ENCODE assay signal across 8 cellular contexts in the genomic region with DNA sequence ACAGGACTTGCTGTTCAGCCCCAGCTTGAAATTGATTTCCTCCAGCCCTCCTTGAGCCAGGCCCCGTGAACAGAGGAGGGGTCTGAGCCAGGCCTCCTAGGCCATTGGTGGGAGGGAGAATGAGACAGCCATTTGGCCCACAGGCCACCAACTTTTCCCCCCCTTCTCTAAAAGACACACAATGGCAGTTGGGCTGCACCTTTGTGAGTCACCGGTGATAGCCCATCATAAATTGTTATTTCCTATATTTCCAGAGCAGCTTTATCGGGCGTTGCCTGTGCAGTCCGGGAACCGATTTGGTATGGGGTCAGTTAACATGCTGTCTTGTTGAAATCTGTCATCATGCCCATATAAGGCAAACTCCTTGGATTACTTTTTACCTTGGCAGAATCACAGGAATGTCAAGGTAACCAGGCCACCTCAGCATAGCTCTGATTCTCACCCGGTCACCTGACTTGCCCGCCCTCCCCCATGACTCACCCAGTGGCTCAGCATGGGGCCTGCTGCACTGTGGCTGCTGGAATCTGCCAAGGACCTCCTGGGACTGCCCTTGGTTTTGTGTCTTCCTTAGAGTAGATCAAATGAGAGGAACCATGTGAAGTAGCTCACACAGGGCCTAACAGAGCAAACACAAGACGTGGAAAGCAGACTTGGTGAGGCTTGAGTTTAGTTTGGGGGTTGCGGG. TPM values are rescaled to one million over a fixed set of nuclear protein-coding genes. Genes with fewer than 3 reads are reported as not detected.
DNase-seq lines count a peak whose midpoint lies in the region; ATAC-seq and TF ChIP-seq lines count a peak whose summit lies in the region.

No MANE protein-coding gene starts in this region.

- H3K4me3 ChIP-seq in RWPE2 (ENCODE audit: severe bottlenecking) (no peak overlapping the region), heart left ventricle (peak overlapping the region in 1 of 12 donors; percentile 19), prostate gland (no peak overlapping the region)

- intact Hi-C loops in heart left ventricle (cut with DNase I) (no loop called here), prostate gland (cut with DNase I) (no loop called here)

- H3K36me3 Mint-ChIP-seq in activated naive CD8-positive, alpha-beta T cell treated with anti-CD3 and anti-CD28 coated beads for 36 hours = peaks cover 13% of the 10 kb centered on the region

- H3K36me3 ChIP-seq in RWPE2 (ENCODE audit: low read depth) (peaks cover 64% of the 10 kb centered on the region), heart left ventricle (peaks cover 0 to 7% (median 0%) of the 10 kb centered on the region in 9 donors), prostate gland (no peaks in the 10 kb centered on the region)

- H3K4me1 Mint-ChIP-seq in activated naive CD8-positive, alpha-beta T cell treated with anti-CD3 and anti-CD28 coated beads for 36 hours = peaks cover 50% of the 10 kb centered on the region

- H3K27ac Mint-ChIP-seq in activated naive CD8-positive, alpha-beta T cell treated with anti-CD3 and anti-CD28 coated beads for 36 hours = no peak overlapping the region

- TF ChIP-seq POLR2A in heart left ventricle (IDR thresholded peaks at IDR 0.05) (no peak), prostate gland (IDR thresholded peaks at IDR 0.05) (peak; percentile 32)

- H3K27ac ChIP-seq in 22Rv1 = peak overlapping the region; percentile 92
- peak overlapping the region; percentile 99 for H3K27ac ChIP-seq in RWPE2 (ENCODE audit: poor library complexity, severe bottlenecking)
- peak overlapping the region; percentile 75 to 96 (median 92) for H3K27ac ChIP-seq in heart left ventricle
- H3K27ac ChIP-seq in prostate gland = peak overlapping the region; percentile 94 to 96

- no peak overlapping the region for H3K4me3 Mint-ChIP-seq in activated naive CD8-positive, alpha-beta T cell treated with anti-CD3 and anti-CD28 coated beads for 36 hours

- H3K27me3 ChIP-seq in RWPE2 (ENCODE audit: insufficient read depth, poor library complexity, severe bottlenecking) (no peaks in the 10 kb centered on the region), heart left ventricle (no peaks in the 10 kb centered on the region), prostate gland (replicated peaks; ENCODE audit: insufficient read depth) (no peaks in the 10 kb centered on the region)

- 24 to 39% (median 30%) methylated on average over 8 to 10 of the region's 10 CpGs for WGBS in heart left ventricle, 4 donors
- WGBS in prostate gland = 27% methylated on average over 10 of the region's 10 CpGs

- ATAC-seq in RWPE2 (ENCODE audit: low read depth) (peak; percentile 71), heart left ventricle (peak; percentile 44 to 74 (median 66)), HG03025 (IDR thresholded peaks at IDR 0.05; ENCODE audit: low FRiP score, unreplicated experiment) (no peak)

- DNase-seq in HCEC 1CT = peak; percentile 86
- DNase-seq in RWPE2 (ENCODE audit: low spot score) = peak; percentile 97
- DNase-seq in activated naive CD8-positive, alpha-beta T cell treated with anti-CD3 and anti-CD28 coated beads for 36 hours = peak; percentile 35
- DNase-seq in heart left ventricle = peak in 4 of 5 donors; percentile 46 to 85 (median 67)
- DNase-seq in prostate gland (ENCODE audit: low spot score) = peak; percentile 92
- no peak for DNase-seq in NCI-H524 (lab: John Stamatoyannopoulos, UW)

- H3K9me3 ChIP-seq in RWPE2 (ENCODE audit: severe bottlenecking) (no peaks in the 10 kb centered on the region), heart left ventricle (no peaks in the 10 kb centered on the region), prostate gland (no peaks in the 10 kb centered on the region)

- no peak for TF ChIP-seq CTCF in 22Rv1 (IDR thresholded peaks at IDR 0.05)
- TF ChIP-seq CTCF in RWPE2 (IDR thresholded peaks at IDR 0.05; ENCODE audit: poor library complexity, severe bottlenecking) = no peak
- no peak for TF ChIP-seq CTCF in heart left ventricle (IDR thresholded peaks at IDR 0.05)
- TF ChIP-seq CTCF in prostate gland (IDR thresholded peaks at IDR 0.05) = no peak

- H3K27me3 Mint-ChIP-seq in activated naive CD8-positive, alpha-beta T cell treated with anti-CD3 and anti-CD28 coated beads for 36 hours = peaks cover 3% of the 10 kb centered on the region

- H3K4me1 ChIP-seq in RWPE2 (ENCODE audit: insufficient read depth, poor library complexity, severe bottlenecking) = peaks cover 76% of the 10 kb centered on the region
- H3K4me1 ChIP-seq in heart left ventricle = peaks cover 22 to 99% (median 93%) of the 10 kb centered on the region in 12 donors
- peaks cover 34% of the 10 kb centered on the region for H3K4me1 ChIP-seq in prostate gland (replicated peaks)

- H3K9me3 Mint-ChIP-seq in activated naive CD8-positive, alpha-beta T cell treated with anti-CD3 and anti-CD28 coated beads for 36 hours = no peaks in the 10 kb centered on the region

RNA-seq across cellular contexts. Expression of a gene that starts 36.1 kb away (rescaled TPM):
- total RNA-seq in activated naive CD8-positive, alpha-beta T cell treated with anti-CD3 and anti-CD28 coated beads for 36 hours = 100 to 1,000 TPM; 160 to 171 TPM
- total RNA-seq in heart left ventricle = 100 to 1,000 TPM; 124 to 307 (median 154) TPM
- polyA plus RNA-seq in heart left ventricle = 100 to 1,000 TPM; 100 to 107 TPM
- total RNA-seq in prostate gland = 100 to 1,000 TPM; 312 to 330 TPM

Comparison
In these comparisons a context has a peak if more than half of its experiments do, and no peak if none do; other contexts are left out.
1. DNase-seq: peak in HCEC 1CT (single experiment), RWPE2 (single experiment), activated naive CD8-positive, alpha-beta T cell treated with anti-CD3 and anti-CD28 coated beads for 36 hours (single experiment), heart left ventricle (4 of 5) and prostate gland (single experiment); none in NCI-H524 (0 of 2).
2. Peak in every context shown above with its lines, with median percentiles within 50 percentile points of each other: H3K27ac ChIP-seq.